Comparison of ENCODE assay signal across 12 cellular contexts in genomic region chr11:83195649-83196048, GRCh38. TPM values are rescaled to one million over a fixed set of nuclear protein-coding genes. Genes with fewer than 3 reads are reported as not detected.
A peak's percentile ranks its signal among the peaks of the same experiment; 100 is the strongest.
DNase-seq lines count a peak whose midpoint lies in the region; ATAC-seq and TF ChIP-seq lines count a peak whose summit lies in the region.
"Had no signal": no experiment of that assay in that cellular context is flagged by ENCODE, and none has a peak within 500 bp of the region (broad histone marks: within the 10 kb centered on the region; RNA-seq: fewer than 3 reads in every experiment).

No MANE protein-coding gene starts in this region.

- peaks cover 46% of the 10 kb centered on the region for H3K4me1 ChIP-seq in left ventricle myocardium inferior
- H3K4me1 ChIP-seq in mesenchymal stem cell (ENCODE audit: control insufficient read depth, insufficient read depth, low read depth, low read length), result peaks cover 7% of the 10 kb centered on the region
- H3K4me1 ChIP-seq: colonic mucosa had no signal

- peak overlapping the region; percentile 98 for H3K4me3 Mint-ChIP-seq in activated naive CD8-positive, alpha-beta T cell treated with anti-CD3 and anti-CD28 coated beads for 36 hours

- no peak for DNase-seq in left ventricle myocardium inferior
- no peak for DNase-seq in left ventricle myocardium superior
- no peak for DNase-seq in activated naive CD8-positive, alpha-beta T cell treated with anti-CD3 and anti-CD28 coated beads for 36 hours
- no peak for DNase-seq in mesenchymal stem cell
- DNase-seq in anterior cingulate cortex (lab: John Stamatoyannopoulos, UW), result no peak
- DNase-seq: colonic mucosa, HCEC 1CT, NCI-H748 treated with DMSO at 0.1 percent for 48 hours had no signal

- H3K36me3 ChIP-seq in left ventricle myocardium inferior (peaks cover 29% of the 10 kb centered on the region), mesenchymal stem cell (ENCODE audit: control insufficient read depth in 1 of 2, insufficient read depth in 2 of 2, low read depth in 1 of 2, low read length in 2 of 2) (peaks cover 4 to 41% of the 10 kb centered on the region in 2 experiments)
- H3K36me3 ChIP-seq: colonic mucosa had no signal

- H2BK12ac ChIP-seq in mesenchymal stem cell (ENCODE audit: low read length in 2 of 2), result no peak overlapping the region

- H3K36me3 Mint-ChIP-seq in activated naive CD8-positive, alpha-beta T cell treated with anti-CD3 and anti-CD28 coated beads for 36 hours, result peaks cover 19% of the 10 kb centered on the region

- H3K9me3 ChIP-seq in left ventricle myocardium inferior (replicated peaks) (no peaks in the 10 kb centered on the region), mesenchymal stem cell (ENCODE audit: control insufficient read depth, low read length) (no peaks in the 10 kb centered on the region)
- H3K9me3 ChIP-seq: colonic mucosa, right atrium auricular region had no signal

- no peak overlapping the region for H4K8ac ChIP-seq in mesenchymal stem cell (ENCODE audit: low read length)

- H3K9me3 Mint-ChIP-seq in activated naive CD8-positive, alpha-beta T cell treated with anti-CD3 and anti-CD28 coated beads for 36 hours, result no peaks in the 10 kb centered on the region

- H2BK5ac ChIP-seq in mesenchymal stem cell (ENCODE audit: low read depth, low read length, poor library complexity, severe bottlenecking), result no peak overlapping the region

- H3K4me3 ChIP-seq in left ventricle myocardium inferior (peak overlapping the region; percentile 85), mesenchymal stem cell (ENCODE audit: insufficient read depth in 1 of 2, low read depth in 1 of 2, low read length in 2 of 2) (peak overlapping the region in 1 of 2 experiments; percentile 96)

- peaks cover 34% of the 10 kb centered on the region for H3K4me1 Mint-ChIP-seq in activated naive CD8-positive, alpha-beta T cell treated with anti-CD3 and anti-CD28 coated beads for 36 hours

- peaks cover 16% of the 10 kb centered on the region for H3K79me1 ChIP-seq in mesenchymal stem cell (replicated peaks; ENCODE audit: low read length, poor library complexity, severe bottlenecking)

- H4K91ac ChIP-seq in mesenchymal stem cell (ENCODE audit: low read length), result no peak overlapping the region

- ATAC-seq in left ventricle myocardium superior (no peak), HG03280 (IDR thresholded peaks at IDR 0.05; ENCODE audit: unreplicated experiment) (no peak), GM21737 (IDR thresholded peaks at IDR 0.05; ENCODE audit: unreplicated experiment) (no peak), GM21423 (IDR thresholded peaks at IDR 0.05; ENCODE audit: unreplicated experiment) (no peak)

- no peaks in the 10 kb centered on the region for H3K27me3 ChIP-seq in left ventricle myocardium inferior (ENCODE audit: low read depth)
- no peaks in the 10 kb centered on the region for H3K27me3 ChIP-seq in mesenchymal stem cell (ENCODE audit: control insufficient read depth in 1 of 2, insufficient read depth in 1 of 2, low read length in 2 of 2)
- H3K27me3 ChIP-seq: colonic mucosa, right atrium auricular region had no signal

- H2BK15ac ChIP-seq in mesenchymal stem cell (ENCODE audit: low read depth, poor library complexity, severe bottlenecking), result no peak overlapping the region

- H3K4me2 ChIP-seq in mesenchymal stem cell (ENCODE audit: low read length, poor library complexity, severe bottlenecking), result no peak overlapping the region

- H3K4ac ChIP-seq in mesenchymal stem cell (ENCODE audit: low read depth in 1 of 2, low read length in 2 of 2), result no peak overlapping the region

- peak overlapping the region; percentile 99 for H3K9ac ChIP-seq in mesenchymal stem cell (ENCODE audit: low read length)

- no peak overlapping the region for H3K14ac ChIP-seq in mesenchymal stem cell (ENCODE audit: low read length in 2 of 2)

- no peaks in the 10 kb centered on the region for H3K27me3 Mint-ChIP-seq in activated naive CD8-positive, alpha-beta T cell treated with anti-CD3 and anti-CD28 coated beads for 36 hours

- intact Hi-C loops in left ventricle myocardium inferior (cut with micrococcal nuclease), result loop anchor here (10.0 kb wide), 1 partner anchor 291 kb away; the partner anchor contains the start of genes DDIAS and PRCP
- intact Hi-C loops in left ventricle myocardium superior (cut with micrococcal nuclease), result no loop called here

- no peak overlapping the region for H2AK5ac ChIP-seq in mesenchymal stem cell (ENCODE audit: low read length, severe bottlenecking)

- peak overlapping the region; percentile 16 for H3K27ac Mint-ChIP-seq in activated naive CD8-positive, alpha-beta T cell treated with anti-CD3 and anti-CD28 coated beads for 36 hours

- no peak overlapping the region for H2AFZ ChIP-seq in mesenchymal stem cell (ENCODE audit: low read depth, low read length)

- H3K23ac ChIP-seq in mesenchymal stem cell (ENCODE audit: low read length in 2 of 2), result peak overlapping the region in 1 of 2 experiments; percentile 43

- H3K27ac ChIP-seq in left ventricle myocardium inferior (replicated peaks) (no peak overlapping the region), mesenchymal stem cell (ENCODE audit: low read length, poor library complexity, severe bottlenecking) (no peak overlapping the region)

- no peak overlapping the region for H2BK120ac ChIP-seq in mesenchymal stem cell (ENCODE audit: low read depth, low read length)

- no peak for TF ChIP-seq CTCF in left ventricle myocardium inferior (IDR thresholded peaks at IDR 0.05; ENCODE audit: borderline replicate concordance)

- 97% methylated on average over 8 of the region's 8 CpGs for whole genome bisulfite sequencing in mesenchymal stem cell

- H3K18ac ChIP-seq in mesenchymal stem cell (ENCODE audit: low read depth in 1 of 2, low read length in 2 of 2), result no peak overlapping the region

RNA-seq across cellular contexts. Expression of gene ANKRD42, which starts 2.1 kb away (rescaled TPM):
- total RNA-seq in left ventricle myocardium inferior (5.2 TPM), left ventricle myocardium superior (4.3 TPM)
- 1 to 10 TPM; 7.4 to 7.5 TPM for total RNA-seq in activated naive CD8-positive, alpha-beta T cell treated with anti-CD3 and anti-CD28 coated beads for 36 hours
- polyA plus RNA-seq in mesenchymal stem cell (2013, experiment 1 of 2), result 10.6 TPM
- polyA plus RNA-seq in mesenchymal stem cell (2013, experiment 2 of 2), result 11.0 TPM

RNA-seq across cellular contexts. Expression of gene PCF11, which starts 38.7 kb away (rescaled TPM):
- 25.8 TPM for total RNA-seq in left ventricle myocardium inferior
- total RNA-seq in left ventricle myocardium superior, result 27.7 TPM
- total RNA-seq in activated naive CD8-positive, alpha-beta T cell treated with anti-CD3 and anti-CD28 coated beads for 36 hours, result 10 to 100 TPM; 49.3 to 51.9 TPM
- polyA plus RNA-seq in mesenchymal stem cell (2013, experiment 1 of 2), result 21.1 TPM
- 20.0 TPM for polyA plus RNA-seq in mesenchymal stem cell (2013, experiment 2 of 2)
